ENCODE assay signal across 16 cellular contexts in the genomic region with DNA sequence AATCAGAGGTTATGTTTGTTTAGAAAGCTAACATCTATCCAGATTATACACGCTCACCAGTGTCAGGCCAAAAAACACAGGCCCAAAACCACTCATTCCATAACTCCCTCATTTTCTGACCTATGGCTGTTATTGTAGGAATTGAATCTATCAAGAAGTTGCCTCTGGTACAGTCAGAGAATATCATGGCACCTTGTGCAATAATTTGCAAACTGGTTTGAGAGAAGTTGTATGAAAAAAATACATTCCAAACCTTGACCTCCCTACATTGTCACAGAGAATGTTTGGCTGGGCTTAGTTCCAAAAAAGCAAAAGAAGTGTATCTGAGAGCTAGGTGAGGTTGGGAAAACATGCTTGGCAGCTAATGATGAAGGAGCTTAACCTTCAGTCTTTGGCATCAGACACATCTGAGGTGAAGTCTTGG.
DNase-seq lines count a peak whose midpoint lies in the region; ATAC-seq and TF ChIP-seq lines count a peak whose summit lies in the region.
"Had no signal": no experiment of that assay in that cellular context is flagged by ENCODE, and none has a peak within 500 bp of the region (broad histone marks: within the 10 kb centered on the region; RNA-seq: fewer than 3 reads in every experiment).

No MANE protein-coding gene starts in this region.

- no peak overlapping the region for H3K4me3 Mint-ChIP-seq in mesothelial cell of epicardium
- H3K4me3 Mint-ChIP-seq: activated CD4-positive, alpha-beta memory T cell treated with anti-CD3 and anti-CD28 coated beads for 36 hours had no signal

- peaks cover 3% of the 10 kb centered on the region for H3K36me3 Mint-ChIP-seq in mesothelial cell of epicardium
- H3K36me3 Mint-ChIP-seq: activated CD4-positive, alpha-beta memory T cell treated with anti-CD3 and anti-CD28 coated beads for 36 hours had no signal

- TF ChIP-seq CTCF in AG10803 (conservative IDR thresholded peaks at IDR 0.05; ENCODE audit: low read length), result no peak
- TF ChIP-seq CTCF in epithelial cell of esophagus (IDR thresholded peaks at IDR 0.05; ENCODE audit: insufficient read depth, low read depth, low read length, missing control alignments), result no peak
- no peak for TF ChIP-seq CTCF in mesothelial cell of epicardium (IDR thresholded peaks at IDR 0.05; ENCODE audit: unreplicated experiment)
- no peak for TF ChIP-seq CTCF in mucosa of descending colon (IDR thresholded peaks at IDR 0.05)

- no peaks in the 10 kb centered on the region for H3K9me3 ChIP-seq in mucosa of descending colon
- H3K9me3 ChIP-seq: psoas muscle had no signal

- peak overlapping the region; percentile 24 for H3K27ac Mint-ChIP-seq in mesothelial cell of epicardium
- H3K27ac Mint-ChIP-seq: activated CD4-positive, alpha-beta memory T cell treated with anti-CD3 and anti-CD28 coated beads for 36 hours; activated T-helper 2 cell treated with anti-CD3 and anti-CD28 coated beads, Interferon-gamma antibody, Interleukin-2, Interleukin-4, amounts not matched to agents 10 μg/mL and 5 μg/mL and 100 μg/mL, durations not matched to agents 14 hours and 24 hours and 36 hours had no signal

- no peaks in the 10 kb centered on the region for H3K4me1 ChIP-seq in mucosa of descending colon (ENCODE audit: low read depth)
- H3K4me1 ChIP-seq: psoas muscle had no signal

- intact Hi-C loops in mucosa of descending colon (cut with DNase I, micrococcal nuclease), result no loop called here

- H3K4me3 ChIP-seq in AG10803 (ENCODE audit: low read length) (no peak overlapping the region), epithelial cell of esophagus (ENCODE audit: low read length) (no peak overlapping the region), mucosa of descending colon (no peak overlapping the region)
- H3K4me3 ChIP-seq: psoas muscle had no signal

- no peak for ATAC-seq in mucosa of descending colon
- ATAC-seq: psoas muscle, Right ventricle myocardium inferior had no signal

- H3K4me1 Mint-ChIP-seq in mesothelial cell of epicardium, result peaks cover 58% of the 10 kb centered on the region

- peak; percentile 25 for DNase-seq in AG10803 (ENCODE audit: low read depth)
- peak; percentile 61 for DNase-seq in M059J (ENCODE audit: low read depth)
- peak; percentile 89 for DNase-seq in epithelial cell of esophagus (ENCODE audit: low read depth)
- DNase-seq in mesothelial cell of epicardium (ENCODE audit: low spot score in 2 of 2, unreplicated experiment in 2 of 2), result no peak
- DNase-seq in hepatic stellate cell (ENCODE audit: low spot score), result no peak
- no peak for DNase-seq in NCI-H510A treated with DMSO at 0.1 percent for 48 hours (lab: John Stamatoyannopoulos, UW)
- no peak for DNase-seq in mucosa of descending colon
- DNase-seq in mesenteric fat pad (ENCODE audit: low spot score), result no peak
- DNase-seq: activated CD4-positive, alpha-beta memory T cell treated with anti-CD3 and anti-CD28 coated beads for 36 hours; AML-193; caudate nucleus; NCI-H1417 treated with DMSO at 0.1 percent for 48 hours; NCI-H748 treated with DMSO at 0.1 percent for 48 hours; psoas muscle had no signal

- H3K27me3 Mint-ChIP-seq in mesothelial cell of epicardium (ENCODE audit: low read depth), result no peaks in the 10 kb centered on the region
- H3K27me3 Mint-ChIP-seq: activated CD4-positive, alpha-beta memory T cell treated with anti-CD3 and anti-CD28 coated beads for 36 hours had no signal

- H3K9me3 Mint-ChIP-seq in mesothelial cell of epicardium, result peaks cover 10% of the 10 kb centered on the region
- H3K9me3 Mint-ChIP-seq: activated CD4-positive, alpha-beta memory T cell treated with anti-CD3 and anti-CD28 coated beads for 36 hours; activated T-helper 2 cell treated with anti-CD3 and anti-CD28 coated beads, Interferon-gamma antibody, Interleukin-2, Interleukin-4, amounts not matched to agents 10 μg/mL and 5 μg/mL and 100 μg/mL, durations not matched to agents 14 hours and 24 hours and 36 hours had no signal

- H3K36me3 ChIP-seq in mucosa of descending colon (ENCODE audit: low read depth), result no peaks in the 10 kb centered on the region

Comparison
In these comparisons a context has a peak if more than half of its experiments do, and no peak if none do; other contexts are left out.
1. DNase-seq: peak in AG10803 (single experiment), M059J (single experiment) and epithelial cell of esophagus (single experiment); none in mesothelial cell of epicardium (0 of 2), hepatic stellate cell (single experiment), NCI-H510A treated with DMSO at 0.1 percent for 48 hours (single experiment), mucosa of descending colon (0 of 3) and mesenteric fat pad (single experiment).